16 cellular contexts compared by ENCODE assay signal in genomic region chr13:109729031-109729870, GRCh38. TPM values are rescaled to one million over a fixed set of nuclear protein-coding genes. Genes with fewer than 3 reads are reported as not detected.
DNase-seq lines count a peak whose midpoint lies in the region; ATAC-seq and TF ChIP-seq lines count a peak whose summit lies in the region.
"Had no signal": no experiment of that assay in that cellular context is flagged by ENCODE, and none has a peak within 500 bp of the region (broad histone marks: within the 10 kb centered on the region; RNA-seq: fewer than 3 reads in every experiment).

No MANE protein-coding gene starts in this region.

- no peak overlapping the region for H3K9ac ChIP-seq in adipocyte (ENCODE audit: low read length)

- H3K27ac Mint-ChIP-seq in progenitor cell of endocrine pancreas = peak overlapping the region; percentile 84
- H3K27ac Mint-ChIP-seq: immature natural killer cell; stimulated activated naive B cell treated with anti-CD40 and anti-IgM and Interleukin-4, amounts not matched to agents 10 μg/mL and 1 μg/mL and 100 μg/mL, for 72 hours; T-cell had no signal

- DNase-seq in H7 (peak; percentile 52), adipocyte (ENCODE audit: low read depth) (peak; percentile 4), iPS-NIHi7 (ENCODE audit: extremely low spot score) (peak; percentile 35), progenitor cell of endocrine pancreas (ENCODE audit: low spot score, unreplicated experiment) (no peak), DMS53 treated with DMSO at 0.1 percent for 48 hours (lab: John Stamatoyannopoulos, UW; ENCODE audit: unreplicated experiment) (no peak), NAMALWA (ENCODE audit: low spot score) (no peak)
- no peak for DNase-seq in central memory CD4-positive, alpha-beta T cell
- DNase-seq: activated CD4-positive, alpha-beta T cell treated with anti-CD3 and anti-CD28 coated beads for 4 hours; EL; immature natural killer cell; NCI-H1048; right lobe of liver; stimulated activated naive B cell treated with anti-CD40 and anti-IgM and Interleukin-4, amounts not matched to agents 10 μg/mL and 1 μg/mL and 100 μg/mL, for 72 hours; T-cell had no signal

- ATAC-seq in esophagus mucosa = no peak
- ATAC-seq: right lobe of liver; stimulated activated naive B cell treated with anti-CD40 and anti-IgM and Interleukin-4, amounts not matched to agents 10 μg/mL and 1 μg/mL and 100 μg/mL, for 72 hours; T-cell had no signal

- H3K36me3 ChIP-seq in H7 (replicated peaks; ENCODE audit: control insufficient read depth, insufficient read depth, low read length) (no peaks in the 10 kb centered on the region), adipocyte (ENCODE audit: control insufficient read depth, insufficient read depth, low read length, severe bottlenecking) (no peaks in the 10 kb centered on the region)
- H3K36me3 ChIP-seq: right lobe of liver, vagina had no signal

- H3K4me3 Mint-ChIP-seq in progenitor cell of endocrine pancreas (ENCODE audit: low read depth) = no peak overlapping the region
- H3K4me3 Mint-ChIP-seq: immature natural killer cell; stimulated activated naive B cell treated with anti-CD40 and anti-IgM and Interleukin-4, amounts not matched to agents 10 μg/mL and 1 μg/mL and 100 μg/mL, for 72 hours; T-cell had no signal

- H3K27me3 ChIP-seq in H7 (ENCODE audit: control insufficient read depth, insufficient read depth, low read length) (no peaks in the 10 kb centered on the region), adipocyte (replicated peaks; ENCODE audit: control insufficient read depth, insufficient read depth, low read length) (peaks cover 28% of the 10 kb centered on the region)
- H3K27me3 ChIP-seq: right lobe of liver, vagina had no signal

- TF ChIP-seq CTCF in progenitor cell of endocrine pancreas (IDR thresholded peaks at IDR 0.05; ENCODE audit: unreplicated experiment) = no peak

- H3K36me3 Mint-ChIP-seq in progenitor cell of endocrine pancreas (ENCODE audit: insufficient read depth) = no peaks in the 10 kb centered on the region
- H3K36me3 Mint-ChIP-seq: T-cell had no signal

- no peaks in the 10 kb centered on the region for H3K9me3 ChIP-seq in adipocyte (ENCODE audit: control insufficient read depth, low read length)
- H3K9me3 ChIP-seq: right lobe of liver, vagina had no signal

- H3K4me3 ChIP-seq in H7 (ENCODE audit: insufficient read depth, low read depth, low read length) = no peak overlapping the region
- H3K4me3 ChIP-seq in adipocyte (ENCODE audit: low read length) = no peak overlapping the region
- H3K4me3 ChIP-seq: right lobe of liver, vagina had no signal

- peaks cover 13% of the 10 kb centered on the region for H3K4me1 Mint-ChIP-seq in progenitor cell of endocrine pancreas (ENCODE audit: low read depth)

- H3K9me3 Mint-ChIP-seq in progenitor cell of endocrine pancreas (ENCODE audit: low read depth) = no peaks in the 10 kb centered on the region
- H3K9me3 Mint-ChIP-seq: T-cell had no signal

- H3K27me3 Mint-ChIP-seq in progenitor cell of endocrine pancreas = peaks cover 6% of the 10 kb centered on the region

- H3K4me1 ChIP-seq in adipocyte (ENCODE audit: control insufficient read depth, insufficient read depth, low read length) = peaks cover 9% of the 10 kb centered on the region
- H3K4me1 ChIP-seq: vagina had no signal

RNA-seq across cellular contexts. Expression of gene IRS2, which starts 57.1 kb away (rescaled TPM):
- 4.3 and 9.0 TPM in 2 replicates for total RNA-seq in H7 (2014; rRNA removed; shearing (Covaris generic))
- total RNA-seq in progenitor cell of endocrine pancreas = 11.9 and 12.5 TPM in 2 replicates
- total RNA-seq in esophagus mucosa = 1.6 TPM

Comparison
In these comparisons a context has a peak if more than half of its experiments do, and no peak if none do; other contexts are left out.
1. DNase-seq: peak in H7 (single experiment), adipocyte (single experiment) and iPS-NIHi7 (single experiment); none in progenitor cell of endocrine pancreas (single experiment), central memory CD4-positive, alpha-beta T cell (single experiment), DMS53 treated with DMSO at 0.1 percent for 48 hours (single experiment) and NAMALWA (single experiment).